1 cellular context compared by ENCODE assay signal in the genomic region with DNA sequence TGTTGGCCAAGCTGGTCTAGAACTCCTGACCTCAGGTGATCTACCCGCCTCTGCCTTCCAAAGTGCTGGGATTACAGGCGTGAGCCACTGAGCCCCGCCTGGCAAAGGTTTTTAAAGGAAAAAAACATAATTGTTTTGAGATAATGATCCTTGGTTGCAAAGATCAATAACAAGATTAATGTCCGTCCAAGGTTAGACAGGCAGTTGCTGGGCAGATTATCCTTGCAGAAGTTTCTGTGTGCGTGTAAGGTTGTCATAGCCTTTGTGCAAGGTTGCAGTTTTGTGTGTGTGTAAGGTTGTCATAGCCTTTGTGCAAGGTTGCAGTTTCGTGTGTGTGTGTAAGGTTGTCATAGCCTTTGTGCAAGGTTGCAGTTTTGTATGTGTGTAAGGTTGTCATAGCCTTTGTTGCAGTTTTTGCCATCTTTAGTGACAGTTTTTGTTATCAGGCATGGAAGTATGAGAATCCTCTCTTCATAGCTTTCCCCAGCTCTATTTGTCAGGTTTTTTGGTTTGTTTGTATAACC.
TF ChIP-seq lines count a peak whose summit lies in the region.

No MANE protein-coding gene starts in this region.

TF ChIP-seq in HepG2, 621 proteins besides CTCF, POLR2A, EP300 and RAD21:
- TF ChIP-seq ZBTB1 (CRISPR knock-in tag; IDR thresholded peaks at IDR 0.05; ENCODE audit: borderline replicate concordance) = no peak
- no peak for TF ChIP-seq NFYB (CRISPR knock-in tag; IDR thresholded peaks at IDR 0.05)
- TF ChIP-seq GABPB1 (CRISPR knock-in tag; IDR thresholded peaks at IDR 0.05) = no peak
- TF ChIP-seq, protein P1, sequence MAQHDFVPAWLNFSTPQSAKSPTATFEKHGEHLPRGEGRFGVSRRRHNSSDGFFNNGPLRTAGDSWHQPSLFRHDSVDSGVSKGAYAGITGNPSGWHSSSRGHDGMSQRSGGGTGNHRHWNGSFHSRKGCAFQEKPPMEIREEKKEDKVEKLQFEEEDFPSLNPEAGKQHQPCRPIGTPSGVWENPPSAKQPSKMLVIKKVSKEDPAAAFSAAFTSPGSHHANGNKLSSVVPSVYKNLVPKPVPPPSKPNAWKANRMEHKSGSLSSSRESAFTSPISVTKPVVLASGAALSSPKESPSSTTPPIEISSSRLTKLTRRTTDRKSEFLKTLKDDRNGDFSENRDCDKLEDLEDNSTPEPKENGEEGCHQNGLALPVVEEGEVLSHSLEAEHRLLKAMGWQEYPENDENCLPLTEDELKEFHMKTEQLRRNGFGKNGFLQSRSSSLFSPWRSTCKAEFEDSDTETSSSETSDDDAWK (CRISPR knock-in tag; IDR thresholded peaks at IDR 0.05) = no peak
- no peak for TF ChIP-seq ZNF607 (CRISPR knock-in tag; IDR thresholded peaks at IDR 0.05; ENCODE audit: borderline replicate concordance)
- TF ChIP-seq KLF6 (CRISPR knock-in tag; IDR thresholded peaks at IDR 0.05) = no peak
- no peak for TF ChIP-seq ZNF235 (CRISPR knock-in tag; IDR thresholded peaks at IDR 0.05; ENCODE audit: borderline replicate concordance)
- TF ChIP-seq TEAD3 (CRISPR knock-in tag; optimal IDR thresholded peaks at IDR 0.05; ENCODE audit: borderline replicate concordance) = no peak
- no peak for TF ChIP-seq NR1H2 (CRISPR knock-in tag; IDR thresholded peaks at IDR 0.05; ENCODE audit: borderline replicate concordance, low read depth)
- TF ChIP-seq ZMYM3 (CRISPR knock-in tag; IDR thresholded peaks at IDR 0.05) = no peak
- no peak for TF ChIP-seq ZNF589 (CRISPR knock-in tag; conservative IDR thresholded peaks at IDR 0.05)
- TF ChIP-seq RFX3 (CRISPR knock-in tag; IDR thresholded peaks at IDR 0.05) = no peak
- TF ChIP-seq ZNF615 (CRISPR knock-in tag; IDR thresholded peaks at IDR 0.05; ENCODE audit: borderline replicate concordance) = no peak
- no peak for TF ChIP-seq ZNF564 (CRISPR knock-in tag; IDR thresholded peaks at IDR 0.05)
- peak; percentile 92 for TF ChIP-seq MAFF (IDR thresholded peaks at IDR 0.05; ENCODE audit: low read depth, low read length)
- TF ChIP-seq HOXD1 (CRISPR knock-in tag; IDR thresholded peaks at IDR 0.05) = no peak
- no peak for TF ChIP-seq HNRNPL (IDR thresholded peaks at IDR 0.05; ENCODE audit: low read depth, low read length)
- TF ChIP-seq EZH2 (conservative IDR thresholded peaks at IDR 0.05; ENCODE audit: low read depth, low read length) = no peak
- TF ChIP-seq, protein P2, sequence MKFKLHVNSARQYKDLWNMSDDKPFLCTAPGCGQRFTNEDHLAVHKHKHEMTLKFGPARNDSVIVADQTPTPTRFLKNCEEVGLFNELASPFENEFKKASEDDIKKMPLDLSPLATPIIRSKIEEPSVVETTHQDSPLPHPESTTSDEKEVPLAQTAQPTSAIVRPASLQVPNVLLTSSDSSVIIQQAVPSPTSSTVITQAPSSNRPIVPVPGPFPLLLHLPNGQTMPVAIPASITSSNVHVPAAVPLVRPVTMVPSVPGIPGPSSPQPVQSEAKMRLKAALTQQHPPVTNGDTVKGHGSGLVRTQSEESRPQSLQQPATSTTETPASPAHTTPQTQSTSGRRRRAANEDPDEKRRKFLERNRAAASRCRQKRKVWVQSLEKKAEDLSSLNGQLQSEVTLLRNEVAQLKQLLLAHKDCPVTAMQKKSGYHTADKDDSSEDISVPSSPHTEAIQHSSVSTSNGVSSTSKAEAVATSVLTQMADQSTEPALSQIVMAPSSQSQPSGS (CRISPR knock-in tag; IDR thresholded peaks at IDR 0.05) = no peak
- TF ChIP-seq TAF15 (IDR thresholded peaks at IDR 0.05; ENCODE audit: low read depth, low read length, poor library complexity, severe bottlenecking) = no peak
- TF ChIP-seq ZNF264 (CRISPR knock-in tag; IDR thresholded peaks at IDR 0.05) = no peak
- no peak for TF ChIP-seq TP53 (CRISPR knock-in tag; conservative IDR thresholded peaks at IDR 0.05)
- TF ChIP-seq MAFK (conservative IDR thresholded peaks at IDR 0.05 in 1 of 2, IDR thresholded peaks at IDR 0.05 in 1 of 2; ENCODE audit: low read length in 2 of 2) = peak; percentile 89 to 92
- peak; percentile 69 for TF ChIP-seq RFX5 (IDR thresholded peaks at IDR 0.05; ENCODE audit: low read depth, low read length)
- TF ChIP-seq FOXP1 (IDR thresholded peaks at IDR 0.05) = no peak
- TF ChIP-seq FOXP1 (CRISPR knock-in tag; IDR thresholded peaks at IDR 0.05) = no peak
- TF ChIP-seq, protein P3, sequence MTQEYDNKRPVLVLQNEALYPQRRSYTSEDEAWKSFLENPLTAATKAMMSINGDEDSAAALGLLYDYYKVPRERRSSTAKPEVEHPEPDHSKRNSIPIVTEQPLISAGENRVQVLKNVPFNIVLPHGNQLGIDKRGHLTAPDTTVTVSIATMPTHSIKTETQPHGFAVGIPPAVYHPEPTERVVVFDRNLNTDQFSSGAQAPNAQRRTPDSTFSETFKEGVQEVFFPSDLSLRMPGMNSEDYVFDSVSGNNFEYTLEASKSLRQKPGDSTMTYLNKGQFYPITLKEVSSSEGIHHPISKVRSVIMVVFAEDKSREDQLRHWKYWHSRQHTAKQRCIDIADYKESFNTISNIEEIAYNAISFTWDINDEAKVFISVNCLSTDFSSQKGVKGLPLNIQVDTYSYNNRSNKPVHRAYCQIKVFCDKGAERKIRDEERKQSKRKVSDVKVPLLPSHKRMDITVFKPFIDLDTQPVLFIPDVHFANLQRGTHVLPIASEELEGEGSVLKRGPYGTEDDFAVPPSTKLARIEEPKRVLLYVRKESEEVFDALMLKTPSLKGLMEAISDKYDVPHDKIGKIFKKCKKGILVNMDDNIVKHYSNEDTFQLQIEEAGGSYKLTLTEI (CRISPR knock-in tag; conservative IDR thresholded peaks at IDR 0.05) = no peak
- TF ChIP-seq AGO1 (IDR thresholded peaks at IDR 0.05; ENCODE audit: low read depth, low read length, poor library complexity, severe bottlenecking) = no peak
